ENCODE assay signal across 29 cellular contexts in genomic region chr4:163865010-163865409, GRCh38.
"Had no signal": no experiment of that assay in that cellular context is flagged by ENCODE, and none has a peak within 500 bp of the region (broad histone marks: within the 10 kb centered on the region; RNA-seq: fewer than 3 reads in every experiment).

No MANE protein-coding gene starts in this region.

- DNase-seq: activated B cell treated with CpG ODN at 0.5 μM for 24 hours; activated CD4-positive, alpha-beta memory T cell treated with anti-CD3 and anti-CD28 coated beads for 36 hours; activated CD4-positive, alpha-beta T cell treated with anti-CD3 and anti-CD28 coated beads for 48 hours; activated CD4-positive, alpha-beta T cell treated with anti-CD3 and anti-CD28 coated beads, Interleukin-2, amount 10 ng/mL, durations not matched to agents 7 days and 5 days; activated CD4-positive, alpha-beta T cell treated with anti-CD3 and anti-CD28 coated beads, Interleukin-2, amount 50 U/mL, for 4 hours; activated CD4-positive, CD25-positive, alpha-beta regulatory T cell treated with anti-CD3 and anti-CD28 coated beads, Interleukin-2, amount 50 U/mL, for 72 hours; activated CD8-positive, alpha-beta memory T cell treated with anti-CD3 and anti-CD28 coated beads, Interleukin-2, amount 50 U/mL, for 4 hours; activated CD8-positive, alpha-beta T cell treated with anti-CD3 and anti-CD28 coated beads for 36 hours; activated effector memory CD4-positive, alpha-beta T cell treated with anti-CD3 and anti-CD28 coated beads, Interleukin-2, amount 50 U/mL, for 16 hours; activated gamma-delta T cell treated with Interleukin-2 at 50 U/mL for 16 hours; activated naive CD4-positive, alpha-beta T cell; activated naive CD4-positive, alpha-beta T cell treated with anti-CD3 and anti-CD28 coated beads for 36 hours; activated naive CD4-positive, alpha-beta T cell treated with anti-CD3 and anti-CD28 coated beads, Interleukin-2, amount 50 U/mL, for 16 hours; activated naive CD8-positive, alpha-beta T cell treated with anti-CD3 and anti-CD28 coated beads for 36 hours; activated T-cell treated with anti-CD3 and anti-CD28 coated beads for 4 hours; activated T-cell treated with anti-CD3 and anti-CD28 coated beads, Interleukin-2, amount 50 U/mL, for 1 hour; activated T-cell treated with anti-CD3 and anti-CD28 coated beads, Interleukin-2, amount 50 U/mL, for 4 hours; activated T-cell treated with anti-CD3 and anti-CD28 coated beads, Interleukin-2, amount 50 U/mL, for 72 hours; adrenal gland; amniotic stem cell; aorta; body of pancreas; brain microvascular endothelial cell; central memory CD4-positive, alpha-beta T cell; T-helper 2 cell; T-helper 9 cell had no signal

- H3K27me3 ChIP-seq: adrenal gland, body of pancreas, brain microvascular endothelial cell, breast epithelium had no signal

- H3K36me3 ChIP-seq: adrenal gland, brain microvascular endothelial cell had no signal

- H3K27ac ChIP-seq: adrenal gland, body of pancreas, brain microvascular endothelial cell, breast epithelium, VCaP had no signal

- H3K9me3 ChIP-seq: adrenal gland, body of pancreas, breast epithelium had no signal

- H3K4me1 ChIP-seq: adrenal gland, body of pancreas, breast epithelium had no signal

- H3K4me3 ChIP-seq: adrenal gland, body of pancreas, breast epithelium had no signal

- ATAC-seq: activated CD8-positive, alpha-beta T cell treated with anti-CD3 and anti-CD28 coated beads for 36 hours; activated T-cell treated with anti-CD3 and anti-CD28 coated beads, Interleukin-2, amount 50 U/mL, for 4 hours; activated T-helper 17 cell treated with anti-CD3 and anti-CD28 coated beads, Interleukin-2, amount 50 U/mL, for 72 hours; body of pancreas had no signal
